In the genomic region with DNA sequence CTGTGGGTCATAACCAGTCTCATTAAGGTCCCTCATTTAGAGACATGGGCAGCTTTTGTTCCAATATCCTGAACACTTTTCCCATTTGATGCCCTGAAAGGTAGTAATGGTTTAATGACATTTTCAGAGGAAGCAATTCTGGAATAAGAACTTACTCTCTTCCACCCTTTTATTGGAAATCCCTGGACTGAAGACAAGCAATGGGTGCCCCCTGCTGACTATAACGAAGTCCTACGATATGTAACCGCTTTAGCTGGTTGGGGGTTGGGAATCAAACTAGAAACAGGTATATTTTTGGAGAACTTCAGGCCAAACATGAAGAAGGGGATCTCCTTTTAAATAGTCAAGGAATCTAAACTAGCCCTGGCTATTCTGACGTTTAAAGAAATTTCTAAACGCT, we compare ENCODE assay signal across 8 cellular contexts. TPM values are rescaled to one million over a fixed set of nuclear protein-coding genes. Genes with fewer than 3 reads are reported as not detected.
DNase-seq lines count a peak whose midpoint lies in the region; ATAC-seq and TF ChIP-seq lines count a peak whose summit lies in the region.

No MANE protein-coding gene starts in this region.

- intact Hi-C loops in HCT116 (cut with micrococcal nuclease) (loop anchor here (2.0 to 10.0 kb wide), 2 partner anchors 58 to 142 kb away; no protein-coding TSS in a partner anchor), sigmoid colon (cut with DNase I) (loop anchor here (2.0 kb wide), 1 partner anchor 58 kb away; no protein-coding TSS in a partner anchor)

- no peaks in the 10 kb centered on the region for H3K27me3 ChIP-seq in HCT116 (ENCODE audit: insufficient read depth, low read length)
- no peaks in the 10 kb centered on the region for H3K27me3 ChIP-seq in sigmoid colon

- CTCF ChIA-PET in HCT116 (lab: Charles Lee), result interaction anchor here (0.6 to 2.8 kb wide), 8 partner anchors 10 to 68 kb away, joined by 3 to 19 read pairs (median 4); a partner anchor contains a TSS

- H4K20me1 ChIP-seq in HCT116 (ENCODE audit: insufficient read depth), result 0 out of 2 replicates have a peak, but pooled peaks cover 3% of the 10 kb centered on the region

- H3K4me1 ChIP-seq in HCT116 (ENCODE audit: control insufficient read depth in 1 of 2, insufficient read depth in 2 of 2, low read length in 2 of 2) (no peaks in the 10 kb centered on the region), sigmoid colon (no peaks in the 10 kb centered on the region)

- TF ChIP-seq POLR2A in HCT116 (IDR thresholded peaks at IDR 0.05; ENCODE audit: borderline replicate concordance, extremely low read depth, insufficient read depth, insufficient read length) (no peak), sigmoid colon (IDR thresholded peaks at IDR 0.05) (no peak)

- no peak overlapping the region for H3K9ac ChIP-seq in HCT116 (ENCODE audit: low read length)

- RAD21 ChIA-PET in HCT116 (lab: Charles Lee; ENCODE audit: low non-redundant PET in 1 of 2, low total read pairs in 2 of 2, uncharacterized antibody in 2 of 2, unreplicated experiment in 2 of 2), result interaction anchor here in 1 of 2 experiments (1.0 kb wide), 1 partner anchor 59 kb away, joined by 4 read pairs; no protein-coding TSS in a partner anchor

- peak; percentile 44 to 62 (median 51); a peak in 5 of 6 replicates for TF ChIP-seq CTCF in HCT116 (IDR thresholded peaks at IDR 0.05 in 2 of 3, conservative IDR thresholded peaks at IDR 0.05 in 1 of 3; ENCODE audit: borderline replicate concordance in 1 of 3, insufficient read depth in 1 of 3, low read depth in 2 of 3, low read length in 2 of 3)
- peak; percentile 20 to 53 (median 32) for TF ChIP-seq CTCF in sigmoid colon (IDR thresholded peaks at IDR 0.05)

- in situ Hi-C loops in SK-MEL-5 (cut with HindIII; ENCODE audit: low pct_unique_long_range_greater_than_20kb, low sequenced_read_pairs), result no loop called here

- H3K9me3 ChIP-seq in HCT116 (ENCODE audit: control insufficient read depth in 1 of 2, insufficient read depth in 1 of 2, low read depth in 1 of 2, low read length in 2 of 2) (no peaks in the 10 kb centered on the region), sigmoid colon (no peaks in the 10 kb centered on the region)

- H2AFZ ChIP-seq in HCT116 (ENCODE audit: low read depth, low read length, poor library complexity, severe bottlenecking), result no peak overlapping the region

- TF ChIP-seq EP300 in sigmoid colon (IDR thresholded peaks at IDR 0.05), result no peak

- WGBS in sigmoid colon, 2 donors, result 58 to 70% methylated on average over 5 of the region's 5 CpGs

- peak; percentile 76 for ATAC-seq in HCT116
- no peak for ATAC-seq in HG03469 (IDR thresholded peaks at IDR 0.05; ENCODE audit: unreplicated experiment)
- ATAC-seq in GM18858 (IDR thresholded peaks at IDR 0.05; ENCODE audit: unreplicated experiment), result no peak

- H3K27ac ChIP-seq in HCT116 (ENCODE audit: low read depth, low read length) (no peak overlapping the region), sigmoid colon (no peak overlapping the region)

- DNase-seq in COLO829 (ENCODE audit: low spot score) (peak; percentile 60), HCT116 (ENCODE audit: low read depth, low spot score) (peak; percentile 26), SK-MEL-5 (ENCODE audit: low read depth, low spot score) (peak; percentile 72), glomerular visceral epithelial cell (ENCODE audit: extremely low spot score) (peak; percentile 16), sigmoid colon (no peak), GF-D8 (lab: John Stamatoyannopoulos, UW) (no peak)

- no peaks in the 10 kb centered on the region for H3K9me2 ChIP-seq in HCT116 (ENCODE audit: insufficient read depth)

- no peak overlapping the region for H3K4me3 ChIP-seq in HCT116 (replicated peaks in 1 of 2; ENCODE audit: low read depth in 1 of 2, low read length in 2 of 2)
- no peak overlapping the region for H3K4me3 ChIP-seq in sigmoid colon

- no peak overlapping the region for H3K4me2 ChIP-seq in HCT116 (ENCODE audit: low read length)

- POLR2A ChIA-PET in HCT116 (lab: Charles Lee), result no interaction called here

- peaks cover 57% of the 10 kb centered on the region for H3K79me2 ChIP-seq in HCT116 (ENCODE audit: insufficient read depth, low read length)

- H3K36me3 ChIP-seq in HCT116 (ENCODE audit: control insufficient read depth in 1 of 2, insufficient read depth in 2 of 2, low read length in 2 of 2) (peaks cover 43 to 45% of the 10 kb centered on the region in 2 experiments), sigmoid colon (peaks cover 6 to 94% (median 39%) of the 10 kb centered on the region in 4 donors)

- BruUV-seq in HCT116 (replicated peaks; lab: Mats Ljungman, UMichigan), result no TSS peak

- TF ChIP-seq RAD21 in HCT116 (IDR thresholded peaks at IDR 0.05; ENCODE audit: low read depth), result peak; percentile 60

TF ChIP-seq in HCT116, 20 proteins besides CTCF, POLR2A, EP300 and RAD21:
- TF ChIP-seq ELF1 (IDR thresholded peaks at IDR 0.05; ENCODE audit: borderline replicate concordance, low read depth), result no peak
- TF ChIP-seq, protein P1, sequence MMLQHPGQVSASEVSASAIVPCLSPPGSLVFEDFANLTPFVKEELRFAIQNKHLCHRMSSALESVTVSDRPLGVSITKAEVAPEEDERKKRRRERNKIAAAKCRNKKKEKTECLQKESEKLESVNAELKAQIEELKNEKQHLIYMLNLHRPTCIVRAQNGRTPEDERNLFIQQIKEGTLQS (IDR thresholded peaks at IDR 0.05), result no peak
- no peak for TF ChIP-seq SP1 (IDR thresholded peaks at IDR 0.05; ENCODE audit: low read depth)
- TF ChIP-seq ZFX (IDR thresholded peaks at IDR 0.05), result no peak
- no peak for TF ChIP-seq CBX3 (IDR thresholded peaks at IDR 0.05; ENCODE audit: low read depth)

RNA-seq across cellular contexts. Expression of a gene that starts 20.5 kb away (rescaled TPM):
- total RNA-seq in HCT116 (2021; ENCODE audit: unreplicated experiment) (82.4 TPM), sigmoid colon (10 to 100 TPM; 49.0 to 81.9 (median 76.9) TPM)
- polyA plus RNA-seq in HCT116 (2012), result 60.2 and 74.9 TPM in 2 replicates
- total RNA-seq in SK-MEL-5 (2014; rRNA removed; shearing (Covaris generic)), result 60.0 and 69.4 TPM in 2 replicates
- polyA plus RNA-seq in SK-MEL-5 (2015; cell fraction: cytosol; rRNA removed), result 35.6 and 48.6 TPM in 2 replicates
- polyA plus RNA-seq in SK-MEL-5 (2015; cell fraction: nucleus; rRNA removed), result 17.1 and 21.2 TPM in 2 replicates
- polyA plus RNA-seq in sigmoid colon, result 100 to 1,000 TPM in 2 of 3 donors, 10 to 100 TPM in 1; 93.1 to 106 (median 104) TPM

RNA-seq across cellular contexts. Expression of a gene that starts 20.8 kb away (rescaled TPM):
- total RNA-seq in HCT116 (2021; ENCODE audit: unreplicated experiment), result 25.5 TPM
- 44.2 and 45.3 TPM in 2 replicates for polyA plus RNA-seq in HCT116 (2012)
- 51.7 and 52.2 TPM in 2 replicates for total RNA-seq in SK-MEL-5 (2014; rRNA removed; shearing (Covaris generic))
- 10.4 and 20.6 TPM in 2 replicates for polyA plus RNA-seq in SK-MEL-5 (2015; cell fraction: cytosol; rRNA removed)
- polyA plus RNA-seq in SK-MEL-5 (2015; cell fraction: nucleus; rRNA removed), result 7.3 and 14.6 TPM in 2 replicates
- total RNA-seq in sigmoid colon, result 10 to 100 TPM in 2 of 4 donors, 1 to 10 TPM in 2; 9.1 to 18.1 (median 12.0) TPM
- 10 to 100 TPM; 18.0 to 64.6 (median 32.4) TPM for polyA plus RNA-seq in sigmoid colon

RNA-seq across cellular contexts. Expression of a gene that starts 32.3 kb away (rescaled TPM):
- total RNA-seq in HCT116 (2021; ENCODE audit: unreplicated experiment) (39.2 TPM), sigmoid colon (10 to 100 TPM; 19.0 to 31.3 (median 25.4) TPM)
- 24.2 and 26.9 TPM in 2 replicates for polyA plus RNA-seq in HCT116 (2012)
- 51.4 and 51.9 TPM in 2 replicates for total RNA-seq in SK-MEL-5 (2014; rRNA removed; shearing (Covaris generic))
- polyA plus RNA-seq in SK-MEL-5 (2015; cell fraction: cytosol; rRNA removed), result 59.6 and 61.4 TPM in 2 replicates
- 19.7 and 27.2 TPM in 2 replicates for polyA plus RNA-seq in SK-MEL-5 (2015; cell fraction: nucleus; rRNA removed)
- 10 to 100 TPM; 13.2 to 27.2 (median 14.4) TPM for polyA plus RNA-seq in sigmoid colon

RNA-seq across cellular contexts. Expression of a gene that starts 45.7 kb away (rescaled TPM):
- 2.3 TPM for total RNA-seq in HCT116 (2021; ENCODE audit: unreplicated experiment)
- polyA plus RNA-seq in HCT116 (2012), result 0.59 and 0.77 TPM in 2 replicates
- not detected in 2 replicates for total RNA-seq in SK-MEL-5 (2014; rRNA removed; shearing (Covaris generic))
- polyA plus RNA-seq in SK-MEL-5 (2015; cell fraction: cytosol; rRNA removed), result 1.2 TPM in 1 of 2 replicates, not detected in the other
- polyA plus RNA-seq in SK-MEL-5 (2015; cell fraction: nucleus; rRNA removed), result not detected in 2 replicates
- 10 to 100 TPM in 1 of 4 donors, 1 to 10 TPM in 3; 6.0 to 18.0 (median 7.5) TPM for total RNA-seq in sigmoid colon
- polyA plus RNA-seq in sigmoid colon, result 1 to 10 TPM; 1.2 to 6.0 (median 2.1) TPM

RNA-seq across cellular contexts. Expression of a gene that starts 54.1 kb away (rescaled TPM):
- total RNA-seq in HCT116 (2021; ENCODE audit: unreplicated experiment) (5.3 TPM), sigmoid colon (10 to 100 TPM in 1 of 4 donors, 1 to 10 TPM in 3; 4.3 to 12.2 (median 4.6) TPM)
- 5.1 and 6.5 TPM in 2 replicates for polyA plus RNA-seq in HCT116 (2012)
- total RNA-seq in SK-MEL-5 (2014; rRNA removed; shearing (Covaris generic)), result 12.1 and 15.0 TPM in 2 replicates
- 42.6 and 73.7 TPM in 2 replicates for polyA plus RNA-seq in SK-MEL-5 (2015; cell fraction: cytosol; rRNA removed)
- polyA plus RNA-seq in SK-MEL-5 (2015; cell fraction: nucleus; rRNA removed), result 12.4 and 13.1 TPM in 2 replicates
- 1 to 10 TPM; 1.2 to 3.9 (median 2.4) TPM for polyA plus RNA-seq in sigmoid colon

Comparison
In these comparisons a context has a peak if more than half of its experiments do, and no peak if none do; other contexts are left out.
1. DNase-seq: peak in COLO829 (single experiment), HCT116 (single experiment), SK-MEL-5 (single experiment) and glomerular visceral epithelial cell (single experiment); none in sigmoid colon (single experiment) and GF-D8 (single experiment).